ENCODE assay signal across 1 cellular context in the genomic region with DNA sequence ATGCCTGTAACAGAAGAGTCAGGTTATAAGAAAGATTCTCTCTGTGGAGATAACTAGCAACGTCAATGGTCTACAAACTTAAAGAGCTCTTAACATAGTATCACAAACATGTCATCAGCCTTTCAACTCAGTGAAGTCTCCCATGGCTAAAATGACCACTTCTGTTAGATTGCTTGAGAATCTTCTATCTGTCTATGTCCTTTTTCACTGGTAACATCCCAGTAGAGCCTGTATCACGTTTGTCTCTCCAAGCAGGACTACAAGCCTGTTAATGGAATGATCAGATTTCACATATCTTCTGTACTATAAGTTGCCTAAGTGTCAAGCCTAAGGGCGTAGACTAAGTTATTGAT.
TF ChIP-seq lines count a peak whose summit lies in the region.

No MANE protein-coding gene starts in this region.

TF ChIP-seq in GM23338, 12 proteins besides CTCF, POLR2A, EP300 and RAD21 (continued from another document):
- TF ChIP-seq STAT1 (IDR thresholded peaks at IDR 0.05; ENCODE audit: unreplicated experiment): no peak
- TF ChIP-seq, protein P1, sequence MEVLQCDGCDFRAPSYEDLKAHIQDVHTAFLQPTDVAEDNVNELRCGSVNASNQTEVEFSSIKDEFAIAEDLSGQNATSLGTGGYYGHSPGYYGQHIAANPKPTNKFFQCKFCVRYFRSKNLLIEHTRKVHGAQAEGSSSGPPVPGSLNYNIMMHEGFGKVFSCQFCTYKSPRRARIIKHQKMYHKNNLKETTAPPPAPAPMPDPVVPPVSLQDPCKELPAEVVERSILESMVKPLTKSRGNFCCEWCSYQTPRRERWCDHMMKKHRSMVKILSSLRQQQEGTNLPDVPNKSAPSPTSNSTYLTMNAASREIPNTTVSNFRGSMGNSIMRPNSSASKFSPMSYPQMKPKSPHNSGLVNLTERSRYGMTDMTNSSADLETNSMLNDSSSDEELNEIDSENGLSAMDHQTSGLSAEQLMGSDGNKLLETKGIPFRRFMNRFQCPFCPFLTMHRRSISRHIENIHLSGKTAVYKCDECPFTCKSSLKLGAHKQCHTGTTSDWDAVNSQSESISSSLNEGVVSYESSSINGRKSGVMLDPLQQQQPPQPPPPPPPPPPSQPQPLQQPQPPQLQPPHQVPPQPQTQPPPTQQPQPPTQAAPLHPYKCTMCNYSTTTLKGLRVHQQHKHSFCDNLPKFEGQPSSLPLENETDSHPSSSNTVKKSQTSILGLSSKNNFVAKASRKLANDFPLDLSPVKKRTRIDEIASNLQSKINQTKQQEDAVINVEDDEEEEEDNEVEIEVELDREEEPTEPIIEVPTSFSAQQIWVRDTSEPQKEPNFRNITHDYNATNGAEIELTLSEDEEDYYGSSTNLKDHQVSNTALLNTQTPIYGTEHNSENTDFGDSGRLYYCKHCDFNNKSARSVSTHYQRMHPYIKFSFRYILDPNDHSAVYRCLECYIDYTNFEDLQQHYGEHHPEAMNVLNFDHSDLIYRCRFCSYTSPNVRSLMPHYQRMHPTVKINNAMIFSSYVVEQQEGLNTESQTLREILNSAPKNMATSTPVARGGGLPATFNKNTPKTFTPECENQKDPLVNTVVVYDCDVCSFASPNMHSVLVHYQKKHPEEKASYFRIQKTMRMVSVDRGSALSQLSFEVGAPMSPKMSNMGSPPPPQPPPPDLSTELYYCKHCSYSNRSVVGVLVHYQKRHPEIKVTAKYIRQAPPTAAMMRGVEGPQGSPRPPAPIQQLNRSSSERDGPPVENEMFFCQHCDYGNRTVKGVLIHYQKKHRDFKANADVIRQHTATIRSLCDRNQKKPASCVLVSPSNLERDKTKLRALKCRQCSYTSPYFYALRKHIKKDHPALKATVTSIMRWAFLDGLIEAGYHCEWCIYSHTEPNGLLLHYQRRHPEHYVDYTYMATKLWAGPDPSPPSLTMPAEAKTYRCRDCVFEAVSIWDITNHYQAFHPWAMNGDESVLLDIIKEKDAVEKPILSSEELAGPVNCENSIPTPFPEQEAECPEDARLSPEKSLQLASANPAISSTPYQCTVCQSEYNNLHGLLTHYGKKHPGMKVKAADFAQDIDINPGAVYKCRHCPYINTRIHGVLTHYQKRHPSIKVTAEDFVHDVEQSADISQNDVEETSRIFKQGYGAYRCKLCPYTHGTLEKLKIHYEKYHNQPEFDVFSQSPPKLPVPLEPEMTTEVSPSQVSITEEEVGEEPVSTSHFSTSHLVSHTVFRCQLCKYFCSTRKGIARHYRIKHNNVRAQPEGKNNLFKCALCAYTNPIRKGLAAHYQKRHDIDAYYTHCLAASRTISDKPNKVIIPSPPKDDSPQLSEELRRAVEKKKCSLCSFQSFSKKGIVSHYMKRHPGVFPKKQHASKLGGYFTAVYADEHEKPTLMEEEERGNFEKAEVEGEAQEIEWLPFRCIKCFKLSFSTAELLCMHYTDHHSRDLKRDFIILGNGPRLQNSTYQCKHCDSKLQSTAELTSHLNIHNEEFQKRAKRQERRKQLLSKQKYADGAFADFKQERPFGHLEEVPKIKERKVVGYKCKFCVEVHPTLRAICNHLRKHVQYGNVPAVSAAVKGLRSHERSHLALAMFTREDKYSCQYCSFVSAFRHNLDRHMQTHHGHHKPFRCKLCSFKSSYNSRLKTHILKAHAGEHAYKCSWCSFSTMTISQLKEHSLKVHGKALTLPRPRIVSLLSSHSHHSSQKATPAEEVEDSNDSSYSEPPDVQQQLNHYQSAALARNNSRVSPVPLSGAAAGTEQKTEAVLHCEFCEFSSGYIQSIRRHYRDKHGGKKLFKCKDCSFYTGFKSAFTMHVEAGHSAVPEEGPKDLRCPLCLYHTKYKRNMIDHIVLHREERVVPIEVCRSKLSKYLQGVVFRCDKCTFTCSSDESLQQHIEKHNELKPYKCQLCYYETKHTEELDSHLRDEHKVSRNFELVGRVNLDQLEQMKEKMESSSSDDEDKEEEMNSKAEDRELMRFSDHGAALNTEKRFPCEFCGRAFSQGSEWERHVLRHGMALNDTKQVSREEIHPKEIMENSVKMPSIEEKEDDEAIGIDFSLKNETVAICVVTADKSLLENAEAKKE (CRISPR knock-in tag; IDR thresholded peaks at IDR 0.05): no peak
- no peak for TF ChIP-seq JUNB (IDR thresholded peaks at IDR 0.05; ENCODE audit: unreplicated experiment)
- TF ChIP-seq POLR2AphosphoS5 (IDR thresholded peaks at IDR 0.05; ENCODE audit: low read depth): no peak
- TF ChIP-seq EZH2phosphoT487 (IDR thresholded peaks at IDR 0.05; ENCODE audit: unreplicated experiment): no peak
- no peak for TF ChIP-seq EZH2 (IDR thresholded peaks at IDR 0.05; ENCODE audit: low read depth, unreplicated experiment)
- no peak for TF ChIP-seq CREB1 (CRISPR knock-in tag; IDR thresholded peaks at IDR 0.05; ENCODE audit: low read depth)
- no peak for TF ChIP-seq ZNF114 (CRISPR knock-in tag; IDR thresholded peaks at IDR 0.05)
- no peak for TF ChIP-seq NANOG (IDR thresholded peaks at IDR 0.05; ENCODE audit: borderline replicate concordance)
TF ChIP-seq in GM23338: peak in this region for 0.
